8 cellular contexts compared by ENCODE assay signal in genomic region chr5:146565764-146566163, GRCh38. TPM values are rescaled to one million over a fixed set of nuclear protein-coding genes. Genes with fewer than 3 reads are reported as not detected.
DNase-seq lines count a peak whose midpoint lies in the region; ATAC-seq and TF ChIP-seq lines count a peak whose summit lies in the region.

No MANE protein-coding gene starts in this region.

- no peak overlapping the region for H3K4me3 ChIP-seq in H7 (ENCODE audit: insufficient read depth, low read depth, low read length)
- no peak overlapping the region for H3K4me3 ChIP-seq in Peyer's patch
- H3K4me3 ChIP-seq in skeletal muscle cell (ENCODE audit: low read depth, low read length), result no peak overlapping the region

- H3K9me3 ChIP-seq in Peyer's patch, result no peaks in the 10 kb centered on the region

- no peaks in the 10 kb centered on the region for H3K36me3 ChIP-seq in H7 (replicated peaks; ENCODE audit: control insufficient read depth, insufficient read depth, low read length)
- H3K36me3 ChIP-seq in Peyer's patch, result no peaks in the 10 kb centered on the region

- H3K27ac ChIP-seq in Peyer's patch, result no peak overlapping the region

- H3K27me3 ChIP-seq in H7 (ENCODE audit: control insufficient read depth, insufficient read depth, low read length), result no peaks in the 10 kb centered on the region
- no peaks in the 10 kb centered on the region for H3K27me3 ChIP-seq in Peyer's patch

- no peaks in the 10 kb centered on the region for H3K4me1 ChIP-seq in Peyer's patch

- DNase-seq in H7 (peak; percentile 65), Kasumi-1 (lab: John Stamatoyannopoulos, UW) (peak; percentile 68 to 78), Peyer's patch (peak in 1 of 3 donors; percentile 47), left cardiac atrium (peak; percentile 29), skeletal muscle cell (ENCODE audit: low read depth) (peak; percentile 14), T1000 (lab: John Stamatoyannopoulos, UW) (no peak)
- DNase-seq in activated naive CD4-positive, alpha-beta T cell treated with anti-CD3 and anti-CD28 coated beads, Interleukin-2, amount 50 U/mL, for 16 hours, result peak; percentile 41

- TF ChIP-seq CTCF in GM12874 (IDR thresholded peaks at IDR 0.05; ENCODE audit: insufficient read depth, low read depth, low read length) (peak; percentile 57), Peyer's patch (IDR thresholded peaks at IDR 0.05) (peak in 5 of 6 experiments; percentile 8 to 49 (median 43))

- intact Hi-C loops in left cardiac atrium (cut with DNase I), result loop anchor here in 1 of 2 donors (5.0 kb wide), 1 partner anchor 402 kb away; no protein-coding TSS in a partner anchor

- no peak for TF ChIP-seq POLR2A in Peyer's patch (IDR thresholded peaks at IDR 0.05)

- peak; percentile 63 to 85 for ATAC-seq in left cardiac atrium

RNA-seq across cellular contexts. Expression of gene GPR151, which starts 49.8 kb away (rescaled TPM):
- 0.07 TPM in 1 of 2 replicates, not detected in the other for total RNA-seq in H7 (2014; rRNA removed; shearing (Covaris generic))
- total RNA-seq in Peyer's patch (not detected), left cardiac atrium (not detected)
